Comparison of ENCODE assay signal across 1 cellular context in the genomic region with DNA sequence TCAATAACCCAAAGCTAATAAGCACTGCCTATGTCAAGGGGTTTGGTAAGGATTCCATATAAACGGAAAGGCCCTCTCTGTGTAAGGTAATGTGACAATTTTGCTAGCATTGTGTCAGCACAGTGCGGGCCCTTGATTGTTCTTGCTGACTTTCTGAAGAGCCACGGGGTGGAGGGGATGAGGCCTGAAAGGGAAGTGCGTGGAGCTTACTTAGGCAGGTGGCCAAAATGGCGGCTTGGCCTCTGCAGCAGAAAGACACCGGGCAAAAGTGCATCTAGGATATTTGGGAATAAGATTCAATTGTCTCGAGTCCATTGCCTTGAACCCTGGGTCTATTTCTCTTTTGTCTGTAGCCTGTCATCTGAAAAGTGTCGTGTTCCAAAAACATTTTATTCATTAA.
TF ChIP-seq lines count a peak whose summit lies in the region.

No MANE protein-coding gene starts in this region.

TF ChIP-seq in WTC11, 78 proteins besides CTCF, POLR2A, EP300 and RAD21 (continued from another document):
- TF ChIP-seq, protein P1, sequence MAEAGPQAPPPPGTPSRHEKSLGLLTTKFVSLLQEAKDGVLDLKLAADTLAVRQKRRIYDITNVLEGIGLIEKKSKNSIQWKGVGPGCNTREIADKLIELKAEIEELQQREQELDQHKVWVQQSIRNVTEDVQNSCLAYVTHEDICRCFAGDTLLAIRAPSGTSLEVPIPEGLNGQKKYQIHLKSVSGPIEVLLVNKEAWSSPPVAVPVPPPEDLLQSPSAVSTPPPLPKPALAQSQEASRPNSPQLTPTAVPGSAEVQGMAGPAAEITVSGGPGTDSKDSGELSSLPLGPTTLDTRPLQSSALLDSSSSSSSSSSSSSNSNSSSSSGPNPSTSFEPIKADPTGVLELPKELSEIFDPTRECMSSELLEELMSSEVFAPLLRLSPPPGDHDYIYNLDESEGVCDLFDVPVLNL (CRISPR knock-in tag; IDR thresholded peaks at IDR 0.05; ENCODE audit: borderline replicate concordance, low read depth): no peak
- TF ChIP-seq SOX15 (CRISPR knock-in tag; IDR thresholded peaks at IDR 0.05) (no peak), ATF1 (CRISPR knock-in tag; IDR thresholded peaks at IDR 0.05) (no peak), RELA (CRISPR knock-in tag; IDR thresholded peaks at IDR 0.05; ENCODE audit: borderline replicate concordance) (no peak)
- TF ChIP-seq, protein P2, sequence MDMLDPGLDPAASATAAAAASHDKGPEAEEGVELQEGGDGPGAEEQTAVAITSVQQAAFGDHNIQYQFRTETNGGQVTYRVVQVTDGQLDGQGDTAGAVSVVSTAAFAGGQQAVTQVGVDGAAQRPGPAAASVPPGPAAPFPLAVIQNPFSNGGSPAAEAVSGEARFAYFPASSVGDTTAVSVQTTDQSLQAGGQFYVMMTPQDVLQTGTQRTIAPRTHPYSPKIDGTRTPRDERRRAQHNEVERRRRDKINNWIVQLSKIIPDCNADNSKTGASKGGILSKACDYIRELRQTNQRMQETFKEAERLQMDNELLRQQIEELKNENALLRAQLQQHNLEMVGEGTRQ (CRISPR knock-in tag; IDR thresholded peaks at IDR 0.05): no peak
TF ChIP-seq in WTC11: peak in this region for 0.
